8 cellular contexts compared by ENCODE assay signal in the genomic region with DNA sequence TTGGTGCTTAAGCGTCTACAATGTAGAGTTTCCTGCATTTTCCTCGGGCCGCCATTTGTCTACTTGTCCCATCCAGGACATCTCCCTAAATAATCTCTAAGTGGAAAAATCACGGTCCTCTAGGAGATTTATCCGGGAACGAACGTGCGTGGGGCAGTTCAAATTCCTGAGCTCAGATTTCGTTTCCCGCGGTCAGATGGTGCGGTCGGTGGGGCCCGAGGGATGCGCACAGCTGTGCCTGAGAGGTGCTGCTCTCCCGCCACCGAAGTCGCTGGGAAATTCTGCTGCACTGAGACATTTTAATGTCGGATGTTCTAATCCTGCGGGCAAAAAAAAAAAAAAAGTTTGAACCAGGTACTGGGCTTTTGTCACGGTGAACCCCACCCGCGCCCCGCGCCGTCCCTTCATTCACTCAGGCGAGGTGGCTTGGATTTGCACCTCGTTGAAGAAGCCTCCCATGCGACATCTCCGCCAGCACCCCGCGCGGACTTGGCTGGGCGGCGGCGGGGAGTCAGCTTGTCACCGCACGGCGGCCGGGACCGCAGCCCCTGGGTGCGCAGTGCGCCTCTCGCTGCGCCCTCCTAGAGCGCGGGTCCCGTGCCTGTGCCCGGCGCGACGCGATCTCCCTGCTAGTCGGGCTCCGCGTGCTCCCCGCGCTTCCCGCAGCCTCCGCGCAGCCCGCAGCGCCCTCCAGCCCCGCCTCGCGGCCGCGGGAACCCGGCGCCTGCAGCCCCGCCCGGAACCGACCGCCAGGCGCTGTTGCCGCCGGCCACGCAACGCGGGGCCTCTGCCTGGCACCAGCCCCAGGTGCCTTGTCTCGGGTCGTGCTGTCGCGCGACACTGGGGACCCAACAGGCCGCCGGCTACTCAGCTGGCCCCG.
DNase-seq lines count a peak whose midpoint lies in the region; ATAC-seq and TF ChIP-seq lines count a peak whose summit lies in the region.

No MANE protein-coding gene starts in this region.

- no peaks in the 10 kb centered on the region for H3K9me3 Mint-ChIP-seq in T-helper 2 cell treated with Interferon-gamma antibody and Interleukin-4, amounts not matched to agents 5 μg/mL and 100 μg/mL, for 36 hours
- H3K9me3 Mint-ChIP-seq in nephron, result no peaks in the 10 kb centered on the region

- DNase-seq in AG08396 (ENCODE audit: low spot score) (peak; percentile 77), fibroblast of the aortic adventitia (ENCODE audit: low read depth) (peak; percentile 24)
- no peak for DNase-seq in T-helper 2 cell treated with Interferon-gamma antibody and Interleukin-4, amounts not matched to agents 5 μg/mL and 100 μg/mL, for 36 hours (ENCODE audit: low spot score)
- no peak for DNase-seq in activated CD8-positive, alpha-beta memory T cell treated with anti-CD3 and anti-CD28 coated beads, Interleukin-2, amount 50 U/mL, for 4 hours
- DNase-seq in effector CD4-positive, alpha-beta T cell, result no peak

- H3K4me3 ChIP-seq in fibroblast of the aortic adventitia (ENCODE audit: low read depth, low read length), result peak overlapping the region; percentile 68

- TF ChIP-seq CTCF in fibroblast of the aortic adventitia (IDR thresholded peaks at IDR 0.05; ENCODE audit: insufficient read depth, low read length) (no peak), nephron (IDR thresholded peaks at IDR 0.05; ENCODE audit: unreplicated experiment in 3 of 3) (peak in 2 of 3 experiments; percentile 14 to 31)

- no peak overlapping the region for H3K27ac Mint-ChIP-seq in T-helper 2 cell treated with Interferon-gamma antibody and Interleukin-4, amounts not matched to agents 5 μg/mL and 100 μg/mL, for 36 hours
- no peak overlapping the region for H3K27ac Mint-ChIP-seq in nephron

- H3K36me3 Mint-ChIP-seq in T-helper 2 cell treated with Interferon-gamma antibody and Interleukin-4, amounts not matched to agents 5 μg/mL and 100 μg/mL, for 36 hours (ENCODE audit: low read depth), result no peaks in the 10 kb centered on the region
- no peaks in the 10 kb centered on the region for H3K36me3 Mint-ChIP-seq in nephron (ENCODE audit: low read depth)

- ATAC-seq in GM18868 (IDR thresholded peaks at IDR 0.05; ENCODE audit: unreplicated experiment) (peak; percentile 33), HG02588 (IDR thresholded peaks at IDR 0.05; ENCODE audit: unreplicated experiment) (no peak)

- peak overlapping the region; percentile 56 for H3K4me3 Mint-ChIP-seq in T-helper 2 cell treated with Interferon-gamma antibody and Interleukin-4, amounts not matched to agents 5 μg/mL and 100 μg/mL, for 36 hours
- peak overlapping the region; percentile 78 to 85 (median 82) for H3K4me3 Mint-ChIP-seq in nephron

- H3K4me1 Mint-ChIP-seq in T-helper 2 cell treated with Interferon-gamma antibody and Interleukin-4, amounts not matched to agents 5 μg/mL and 100 μg/mL, for 36 hours (ENCODE audit: low read depth), result peaks cover 7% of the 10 kb centered on the region
- H3K4me1 Mint-ChIP-seq in nephron, result peaks cover 19% of the 10 kb centered on the region

- H3K27me3 Mint-ChIP-seq in T-helper 2 cell treated with Interferon-gamma antibody and Interleukin-4, amounts not matched to agents 5 μg/mL and 100 μg/mL, for 36 hours (ENCODE audit: low read depth), result peaks cover 47% of the 10 kb centered on the region
- H3K27me3 Mint-ChIP-seq in nephron (ENCODE audit: low read depth), result peaks cover 59% of the 10 kb centered on the region

Comparison
In these comparisons a context has a peak if more than half of its experiments do, and no peak if none do; other contexts are left out.
1. DNase-seq: peak in AG08396 (single experiment) and fibroblast of the aortic adventitia (single experiment); none in T-helper 2 cell treated with Interferon-gamma antibody and Interleukin-4, amounts not matched to agents 5 μg/mL and 100 μg/mL, for 36 hours (single experiment), activated CD8-positive, alpha-beta memory T cell treated with anti-CD3 and anti-CD28 coated beads, Interleukin-2, amount 50 U/mL, for 4 hours (single experiment) and effector CD4-positive, alpha-beta T cell (single experiment).